1 cellular context compared by ENCODE assay signal in the genomic region with DNA sequence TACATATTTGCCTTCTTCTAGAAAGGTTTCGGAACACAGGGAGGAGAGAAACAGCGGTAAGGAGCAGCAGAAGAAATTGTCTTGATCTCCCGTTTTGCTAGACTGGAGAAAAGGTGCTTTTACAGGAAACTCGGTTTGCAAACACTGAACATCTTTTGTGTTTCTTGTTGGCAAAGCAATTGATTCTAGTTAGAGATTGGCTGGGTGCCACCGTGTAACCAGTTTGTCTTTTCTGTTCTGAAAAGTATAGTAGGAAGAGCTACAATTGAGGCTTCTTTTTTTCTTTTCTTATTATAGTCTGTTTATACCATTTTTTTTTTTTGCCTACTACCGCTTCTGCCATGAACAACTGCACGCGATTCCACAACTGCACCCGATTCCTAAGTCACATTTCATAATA.
TF ChIP-seq lines count a peak whose summit lies in the region.

No MANE protein-coding gene starts in this region.

TF ChIP-seq in SK-N-SH, 30 proteins besides CTCF, POLR2A, EP300 and RAD21 (continued from another document):
- TF ChIP-seq, protein P1, sequence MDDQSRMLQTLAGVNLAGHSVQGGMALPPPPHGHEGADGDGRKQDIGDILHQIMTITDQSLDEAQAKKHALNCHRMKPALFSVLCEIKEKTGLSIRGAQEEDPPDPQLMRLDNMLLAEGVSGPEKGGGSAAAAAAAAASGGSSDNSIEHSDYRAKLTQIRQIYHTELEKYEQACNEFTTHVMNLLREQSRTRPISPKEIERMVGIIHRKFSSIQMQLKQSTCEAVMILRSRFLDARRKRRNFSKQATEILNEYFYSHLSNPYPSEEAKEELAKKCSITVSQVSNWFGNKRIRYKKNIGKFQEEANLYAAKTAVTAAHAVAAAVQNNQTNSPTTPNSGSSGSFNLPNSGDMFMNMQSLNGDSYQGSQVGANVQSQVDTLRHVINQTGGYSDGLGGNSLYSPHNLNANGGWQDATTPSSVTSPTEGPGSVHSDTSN (IDR thresholded peaks at IDR 0.05) = no peak
- TF ChIP-seq TEAD4 (IDR thresholded peaks at IDR 0.05; ENCODE audit: borderline replicate concordance, insufficient read depth) (no peak), SMC3 (IDR thresholded peaks at IDR 0.05; ENCODE audit: low read depth, low read length) (no peak), CHD2 (IDR thresholded peaks at IDR 0.05; ENCODE audit: low read length, partially characterized antibody) (no peak), NRF1 (IDR thresholded peaks at IDR 0.05; ENCODE audit: low read depth, low read length) (no peak), GATA2 (CRISPR knock-in tag; IDR thresholded peaks at IDR 0.05) (no peak), JUND (IDR thresholded peaks at IDR 0.05) (no peak)
- TF ChIP-seq, protein P2, sequence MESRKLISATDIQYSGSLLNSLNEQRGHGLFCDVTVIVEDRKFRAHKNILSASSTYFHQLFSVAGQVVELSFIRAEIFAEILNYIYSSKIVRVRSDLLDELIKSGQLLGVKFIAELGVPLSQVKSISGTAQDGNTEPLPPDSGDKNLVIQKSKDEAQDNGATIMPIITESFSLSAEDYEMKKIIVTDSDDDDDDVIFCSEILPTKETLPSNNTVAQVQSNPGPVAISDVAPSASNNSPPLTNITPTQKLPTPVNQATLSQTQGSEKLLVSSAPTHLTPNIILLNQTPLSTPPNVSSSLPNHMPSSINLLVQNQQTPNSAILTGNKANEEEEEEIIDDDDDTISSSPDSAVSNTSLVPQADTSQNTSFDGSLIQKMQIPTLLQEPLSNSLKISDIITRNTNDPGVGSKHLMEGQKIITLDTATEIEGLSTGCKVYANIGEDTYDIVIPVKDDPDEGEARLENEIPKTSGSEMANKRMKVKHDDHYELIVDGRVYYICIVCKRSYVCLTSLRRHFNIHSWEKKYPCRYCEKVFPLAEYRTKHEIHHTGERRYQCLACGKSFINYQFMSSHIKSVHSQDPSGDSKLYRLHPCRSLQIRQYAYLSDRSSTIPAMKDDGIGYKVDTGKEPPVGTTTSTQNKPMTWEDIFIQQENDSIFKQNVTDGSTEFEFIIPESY (IDR thresholded peaks at IDR 0.05; ENCODE audit: borderline replicate concordance, low read depth) = no peak
- TF ChIP-seq, protein P3, sequence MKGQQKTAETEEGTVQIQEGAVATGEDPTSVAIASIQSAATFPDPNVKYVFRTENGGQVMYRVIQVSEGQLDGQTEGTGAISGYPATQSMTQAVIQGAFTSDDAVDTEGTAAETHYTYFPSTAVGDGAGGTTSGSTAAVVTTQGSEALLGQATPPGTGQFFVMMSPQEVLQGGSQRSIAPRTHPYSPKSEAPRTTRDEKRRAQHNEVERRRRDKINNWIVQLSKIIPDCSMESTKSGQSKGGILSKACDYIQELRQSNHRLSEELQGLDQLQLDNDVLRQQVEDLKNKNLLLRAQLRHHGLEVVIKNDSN (IDR thresholded peaks at IDR 0.05; ENCODE audit: borderline replicate concordance, low read depth) = no peak
- TF ChIP-seq, protein P4, sequence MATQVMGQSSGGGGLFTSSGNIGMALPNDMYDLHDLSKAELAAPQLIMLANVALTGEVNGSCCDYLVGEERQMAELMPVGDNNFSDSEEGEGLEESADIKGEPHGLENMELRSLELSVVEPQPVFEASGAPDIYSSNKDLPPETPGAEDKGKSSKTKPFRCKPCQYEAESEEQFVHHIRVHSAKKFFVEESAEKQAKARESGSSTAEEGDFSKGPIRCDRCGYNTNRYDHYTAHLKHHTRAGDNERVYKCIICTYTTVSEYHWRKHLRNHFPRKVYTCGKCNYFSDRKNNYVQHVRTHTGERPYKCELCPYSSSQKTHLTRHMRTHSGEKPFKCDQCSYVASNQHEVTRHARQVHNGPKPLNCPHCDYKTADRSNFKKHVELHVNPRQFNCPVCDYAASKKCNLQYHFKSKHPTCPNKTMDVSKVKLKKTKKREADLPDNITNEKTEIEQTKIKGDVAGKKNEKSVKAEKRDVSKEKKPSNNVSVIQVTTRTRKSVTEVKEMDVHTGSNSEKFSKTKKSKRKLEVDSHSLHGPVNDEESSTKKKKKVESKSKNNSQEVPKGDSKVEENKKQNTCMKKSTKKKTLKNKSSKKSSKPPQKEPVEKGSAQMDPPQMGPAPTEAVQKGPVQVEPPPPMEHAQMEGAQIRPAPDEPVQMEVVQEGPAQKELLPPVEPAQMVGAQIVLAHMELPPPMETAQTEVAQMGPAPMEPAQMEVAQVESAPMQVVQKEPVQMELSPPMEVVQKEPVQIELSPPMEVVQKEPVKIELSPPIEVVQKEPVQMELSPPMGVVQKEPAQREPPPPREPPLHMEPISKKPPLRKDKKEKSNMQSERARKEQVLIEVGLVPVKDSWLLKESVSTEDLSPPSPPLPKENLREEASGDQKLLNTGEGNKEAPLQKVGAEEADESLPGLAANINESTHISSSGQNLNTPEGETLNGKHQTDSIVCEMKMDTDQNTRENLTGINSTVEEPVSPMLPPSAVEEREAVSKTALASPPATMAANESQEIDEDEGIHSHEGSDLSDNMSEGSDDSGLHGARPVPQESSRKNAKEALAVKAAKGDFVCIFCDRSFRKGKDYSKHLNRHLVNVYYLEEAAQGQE (IDR thresholded peaks at IDR 0.05; ENCODE audit: low read depth, low read length) = no peak
